In the genomic region with DNA sequence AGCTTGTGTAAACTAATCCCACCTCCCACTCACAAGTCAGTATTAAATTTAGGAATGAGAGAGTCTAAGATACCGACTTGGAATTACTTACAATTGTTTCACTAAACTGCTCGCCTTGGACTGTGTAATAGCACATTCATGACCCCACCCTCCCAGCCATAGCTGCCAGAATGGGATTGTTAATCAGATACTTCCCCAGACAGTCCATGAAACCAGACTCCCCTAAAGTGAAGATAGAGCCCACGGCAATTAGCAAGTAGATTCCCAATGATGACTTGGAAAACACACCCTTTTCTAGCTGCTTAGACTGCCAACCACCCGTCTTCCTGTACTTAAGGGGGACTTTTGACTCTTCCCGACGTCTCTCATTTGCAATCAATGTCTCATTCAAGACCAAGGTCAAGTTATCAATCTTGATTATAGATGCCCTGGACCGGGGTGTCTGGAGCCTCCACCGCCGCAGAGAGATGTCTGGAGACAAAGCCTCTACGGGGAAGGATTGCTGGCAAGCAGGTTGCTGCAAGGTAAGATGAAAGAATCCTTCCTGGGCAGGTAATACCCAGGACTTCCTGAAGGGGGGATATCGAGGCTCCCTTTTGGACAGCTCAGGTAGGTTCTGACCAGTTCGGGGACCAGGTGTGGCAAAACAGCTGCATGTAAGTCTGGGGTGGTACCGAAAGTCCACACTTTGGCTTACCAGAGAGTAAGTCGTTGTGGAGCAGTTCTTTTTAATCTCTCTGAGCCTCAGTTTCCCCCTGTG, we compare ENCODE assay signal across 10 cellular contexts. TPM values are rescaled to one million over a fixed set of nuclear protein-coding genes. Genes with fewer than 3 reads are reported as not detected.
DNase-seq lines count a peak whose midpoint lies in the region; ATAC-seq and TF ChIP-seq lines count a peak whose summit lies in the region.
"Had no signal": no experiment of that assay in that cellular context is flagged by ENCODE, and none has a peak within 500 bp of the region (broad histone marks: within the 10 kb centered on the region; RNA-seq: fewer than 3 reads in every experiment).

No MANE protein-coding gene starts in this region.

- intact Hi-C loops in activated CD4-positive, alpha-beta memory T cell treated with anti-CD3 and anti-CD28 coated beads for 36 hours (cut with micrococcal nuclease) = no loop called here
- intact Hi-C loops in PC-3 (cut with micrococcal nuclease) (no loop called here), heart right ventricle (cut with DNase I) (loop anchor here in 2 of 10 donors (10.0 kb wide), 3 partner anchors 60 to 200 kb away; no protein-coding TSS in a partner anchor)

- CTCF ChIA-PET in activated CD4-positive, alpha-beta memory T cell treated with anti-CD3 and anti-CD28 coated beads for 36 hours (lab: Charles Lee) = interaction anchor here (1.2 to 2.0 kb wide), 2 partner anchors 9 to 12 kb away, joined by 3 to 9 read pairs; no protein-coding TSS in a partner anchor
- CTCF ChIA-PET in activated CD4-positive, alpha-beta memory T cell treated with anti-CD3 and anti-CD28 coated beads, Interleukin-2, amount 10 ng/mL, durations not matched to agents 7 days and 5 days (lab: Charles Lee) = interaction anchor here (1.5 kb wide), 2 partner anchors 10 to 60 kb away, joined by 4 to 6 read pairs; no protein-coding TSS in a partner anchor
- CTCF ChIA-PET in PC-3 (lab: Charles Lee) = no interaction called here

- TF ChIP-seq CTCF in PC-3 (conservative IDR thresholded peaks at IDR 0.05; ENCODE audit: low read depth, low read length) (peak; percentile 51; the same call in 1 of the 2 replicates), foreskin keratinocyte (conservative IDR thresholded peaks at IDR 0.05) (peak; percentile 62), smooth muscle cell (IDR thresholded peaks at IDR 0.05; ENCODE audit: borderline replicate concordance, insufficient read depth, poor library complexity, severe bottlenecking) (peak; percentile 39), heart right ventricle (IDR thresholded peaks at IDR 0.05) (no peak)

- peaks cover 11% of the 10 kb centered on the region for H3K27me3 ChIP-seq in PC-3 (ENCODE audit: low read length)
- H3K27me3 ChIP-seq in foreskin keratinocyte = peaks cover 32% of the 10 kb centered on the region
- H3K27me3 ChIP-seq in smooth muscle cell (ENCODE audit: low read depth) = peaks cover 5% of the 10 kb centered on the region
- peaks cover 0 to 61% (median 33%) of the 10 kb centered on the region in 7 donors for H3K27me3 ChIP-seq in heart right ventricle

- no peak overlapping the region for H2AFZ ChIP-seq in PC-3 (ENCODE audit: low read length)
- H2AFZ ChIP-seq in smooth muscle cell (ENCODE audit: low read depth) = peak overlapping the region; percentile 65

- peaks cover 11% of the 10 kb centered on the region for H3K27me3 Mint-ChIP-seq in activated CD4-positive, alpha-beta memory T cell treated with anti-CD3 and anti-CD28 coated beads for 36 hours
- peaks cover 24% of the 10 kb centered on the region for H3K27me3 Mint-ChIP-seq in activated CD4-positive, alpha-beta memory T cell treated with anti-CD3 and anti-CD28 coated beads, Interleukin-2, amount 10 ng/mL, durations not matched to agents 7 days and 5 days

- no peaks in the 10 kb centered on the region for H3K79me2 ChIP-seq in PC-3 (ENCODE audit: low read length)
- no peaks in the 10 kb centered on the region for H3K79me2 ChIP-seq in smooth muscle cell (ENCODE audit: low read depth)

- H3K9me3 ChIP-seq in PC-3 (ENCODE audit: low read length) (no peaks in the 10 kb centered on the region), smooth muscle cell (replicated peaks; ENCODE audit: low read depth) (no peaks in the 10 kb centered on the region), heart right ventricle (no peaks in the 10 kb centered on the region)
- H3K9me3 ChIP-seq: left ventricle myocardium inferior had no signal

- POLR2A ChIA-PET in activated CD4-positive, alpha-beta memory T cell treated with anti-CD3 and anti-CD28 coated beads for 36 hours (lab: Charles Lee) = no interaction called here
- POLR2A ChIA-PET in activated CD4-positive, alpha-beta memory T cell treated with anti-CD3 and anti-CD28 coated beads, Interleukin-2, amount 10 ng/mL, durations not matched to agents 7 days and 5 days (lab: Charles Lee) = interaction anchor here (1.2 kb wide), 1 partner anchor 13 kb away, joined by 3 read pairs; no protein-coding TSS in a partner anchor
- POLR2A ChIA-PET in PC-3 (lab: Charles Lee; ENCODE audit: unreplicated experiment) = interaction anchor here (0.5 kb wide), 1 partner anchor 170 kb away, joined by 7 read pairs; no protein-coding TSS in a partner anchor

- WGBS in smooth muscle cell (ENCODE audit: low lambda C conversion rate) = 21% methylated on average over 14 of the region's 14 CpGs
- WGBS in heart right ventricle, 2 donors = 27 to 28% methylated on average over 14 of the region's 14 CpGs

- H3K4me3 Mint-ChIP-seq in activated CD4-positive, alpha-beta memory T cell treated with anti-CD3 and anti-CD28 coated beads for 36 hours = no peak overlapping the region
- no peak overlapping the region for H3K4me3 Mint-ChIP-seq in activated CD4-positive, alpha-beta memory T cell treated with anti-CD3 and anti-CD28 coated beads, Interleukin-2, amount 10 ng/mL, durations not matched to agents 7 days and 5 days

- H3K4me2 ChIP-seq in PC-3 (ENCODE audit: low read length) (no peak overlapping the region), smooth muscle cell (peak overlapping the region; percentile 71)

- peaks cover 5% of the 10 kb centered on the region for H3K4me1 ChIP-seq in PC-3 (ENCODE audit: insufficient read depth, low read length)
- peaks cover 11% of the 10 kb centered on the region for H3K4me1 ChIP-seq in foreskin keratinocyte
- H3K4me1 ChIP-seq in smooth muscle cell (ENCODE audit: low read depth) = peaks cover 4% of the 10 kb centered on the region
- H3K4me1 ChIP-seq in heart right ventricle = peaks cover 0 to 12% (median 4%) of the 10 kb centered on the region in 9 donors
- H3K4me1 ChIP-seq: left ventricle myocardium inferior had no signal

- no peak overlapping the region for H3K4me3 ChIP-seq in PC-3 (ENCODE audit: low read length)
- no peak overlapping the region for H3K4me3 ChIP-seq in smooth muscle cell
- H3K4me3 ChIP-seq in heart right ventricle = no peak overlapping the region
- H3K4me3 ChIP-seq: left ventricle myocardium inferior had no signal

- ATAC-seq in PC-3 (peak; percentile 52), foreskin keratinocyte (peak; percentile 81), GM21423 (IDR thresholded peaks at IDR 0.05; ENCODE audit: unreplicated experiment) (no peak), heart right ventricle (no peak)

- no peaks in the 10 kb centered on the region for H3K9me2 ChIP-seq in PC-3 (replicated peaks; ENCODE audit: low read length)

- H3F3A ChIP-seq in PC-3 (ENCODE audit: low read length, unreplicated experiment) = no peaks in the 10 kb centered on the region
- H3F3A ChIP-seq in smooth muscle cell (ENCODE audit: low read depth) = no peaks in the 10 kb centered on the region

- no peaks in the 10 kb centered on the region for H3K9me3 Mint-ChIP-seq in activated CD4-positive, alpha-beta memory T cell treated with anti-CD3 and anti-CD28 coated beads for 36 hours
- no peaks in the 10 kb centered on the region for H3K9me3 Mint-ChIP-seq in activated CD4-positive, alpha-beta memory T cell treated with anti-CD3 and anti-CD28 coated beads, Interleukin-2, amount 10 ng/mL, durations not matched to agents 7 days and 5 days

- no TSS peak for BruUV-seq in PC-3 (replicated peaks; lab: Mats Ljungman, UMichigan)

- H3K9ac ChIP-seq in PC-3 (ENCODE audit: low read length) (no peak overlapping the region), smooth muscle cell (ENCODE audit: low read depth) (no peak overlapping the region)

- H3K4me1 Mint-ChIP-seq in activated CD4-positive, alpha-beta memory T cell treated with anti-CD3 and anti-CD28 coated beads for 36 hours (ENCODE audit: low read depth) = peaks cover 17% of the 10 kb centered on the region
- peaks cover 2% of the 10 kb centered on the region for H3K4me1 Mint-ChIP-seq in activated CD4-positive, alpha-beta memory T cell treated with anti-CD3 and anti-CD28 coated beads, Interleukin-2, amount 10 ng/mL, durations not matched to agents 7 days and 5 days

- H4K20me1 ChIP-seq in PC-3 (ENCODE audit: low read length) (no peaks in the 10 kb centered on the region), smooth muscle cell (ENCODE audit: low read depth) (no peaks in the 10 kb centered on the region)

- H3K27ac ChIP-seq in PC-3 (ENCODE audit: low read length) = no peak overlapping the region
- H3K27ac ChIP-seq in foreskin keratinocyte = no peak overlapping the region
- no peak overlapping the region for H3K27ac ChIP-seq in smooth muscle cell (ENCODE audit: low read depth)
- H3K27ac ChIP-seq in heart right ventricle = no peak overlapping the region
- H3K27ac ChIP-seq: left ventricle myocardium inferior had no signal

- H3K36me3 Mint-ChIP-seq in activated CD4-positive, alpha-beta memory T cell treated with anti-CD3 and anti-CD28 coated beads for 36 hours = no peaks in the 10 kb centered on the region
- H3K36me3 Mint-ChIP-seq in activated CD4-positive, alpha-beta memory T cell treated with anti-CD3 and anti-CD28 coated beads, Interleukin-2, amount 10 ng/mL, durations not matched to agents 7 days and 5 days (ENCODE audit: low read depth) = no peaks in the 10 kb centered on the region

- H3K27ac Mint-ChIP-seq in activated CD4-positive, alpha-beta memory T cell treated with anti-CD3 and anti-CD28 coated beads for 36 hours = no peak overlapping the region
- H3K27ac Mint-ChIP-seq in activated CD4-positive, alpha-beta memory T cell treated with anti-CD3 and anti-CD28 coated beads, Interleukin-2, amount 10 ng/mL, durations not matched to agents 7 days and 5 days = no peak overlapping the region

- peak; percentile 12 for DNase-seq in activated CD4-positive, alpha-beta memory T cell treated with anti-CD3 and anti-CD28 coated beads for 36 hours
- no peak for DNase-seq in activated CD4-positive, alpha-beta memory T cell treated with anti-CD3 and anti-CD28 coated beads, Interleukin-2, amount 10 ng/mL, durations not matched to agents 7 days and 5 days
- DNase-seq in PC-3 (peak; percentile 53), foreskin keratinocyte (no peak), smooth muscle cell (lab: John Stamatoyannopoulos, UW; ENCODE audit: unreplicated experiment) (no peak), occipital lobe (lab: John Stamatoyannopoulos, UW) (no peak), heart right ventricle (no peak)
- DNase-seq: left ventricle myocardium inferior, OCI-M1 had no signal

- H3K36me3 ChIP-seq in PC-3 (ENCODE audit: low read depth, low read length) (no peaks in the 10 kb centered on the region), smooth muscle cell (ENCODE audit: low read depth) (no peaks in the 10 kb centered on the region), heart right ventricle (no peaks in the 10 kb centered on the region)
- H3K36me3 ChIP-seq: left ventricle myocardium inferior had no signal

RNA-seq across cellular contexts. Expression of gene CUX1, which starts 12.6 kb away (rescaled TPM):
- total RNA-seq in activated CD4-positive, alpha-beta memory T cell treated with anti-CD3 and anti-CD28 coated beads for 36 hours = 10 to 100 TPM; 25.1 TPM
- 10 to 100 TPM; 21.1 to 22.4 TPM for total RNA-seq in activated CD4-positive, alpha-beta memory T cell treated with anti-CD3 and anti-CD28 coated beads, Interleukin-2, amount 10 ng/mL, durations not matched to agents 7 days and 5 days
- total RNA-seq in PC-3 (2014; rRNA removed) = 39.6 and 44.5 TPM in 2 replicates
- total RNA-seq in foreskin keratinocyte = 27.1 and 30.2 TPM in 2 replicates
- polyA plus RNA-seq in foreskin keratinocyte = 17.5 and 20.7 TPM in 2 replicates
- 56.3 and 70.1 TPM in 2 replicates for total RNA-seq in smooth muscle cell
- polyA plus RNA-seq in smooth muscle cell = 67.5 and 78.4 TPM in 2 replicates
- total RNA-seq in occipital lobe = 23.2 TPM
- total RNA-seq in heart right ventricle = 100 to 1,000 TPM in 9 of 10 donors, 10 to 100 TPM in 1; 97.3 to 176 (median 149) TPM
- 10 to 100 TPM; 34.5 to 39.7 TPM for polyA plus RNA-seq in heart right ventricle

Comparison
In these comparisons a context has a peak if more than half of its experiments do, and no peak if none do; other contexts are left out.
1. DNase-seq: peak in activated CD4-positive, alpha-beta memory T cell treated with anti-CD3 and anti-CD28 coated beads for 36 hours (single experiment) and PC-3 (single experiment); none in activated CD4-positive, alpha-beta memory T cell treated with anti-CD3 and anti-CD28 coated beads, Interleukin-2, amount 10 ng/mL, durations not matched to agents 7 days and 5 days (single experiment), foreskin keratinocyte (0 of 2), smooth muscle cell (single experiment), occipital lobe (single experiment) and heart right ventricle (0 of 2).
2. ATAC-seq: peak in PC-3 (single experiment) and foreskin keratinocyte (single experiment); none in GM21423 (single experiment) and heart right ventricle (0 of 8).
3. CTCF ChIP-seq: peak in PC-3 (single experiment), foreskin keratinocyte (single experiment) and smooth muscle cell (single experiment); none in heart right ventricle (0 of 9).